ENCODE assay signal across 11 cellular contexts in the genomic region with DNA sequence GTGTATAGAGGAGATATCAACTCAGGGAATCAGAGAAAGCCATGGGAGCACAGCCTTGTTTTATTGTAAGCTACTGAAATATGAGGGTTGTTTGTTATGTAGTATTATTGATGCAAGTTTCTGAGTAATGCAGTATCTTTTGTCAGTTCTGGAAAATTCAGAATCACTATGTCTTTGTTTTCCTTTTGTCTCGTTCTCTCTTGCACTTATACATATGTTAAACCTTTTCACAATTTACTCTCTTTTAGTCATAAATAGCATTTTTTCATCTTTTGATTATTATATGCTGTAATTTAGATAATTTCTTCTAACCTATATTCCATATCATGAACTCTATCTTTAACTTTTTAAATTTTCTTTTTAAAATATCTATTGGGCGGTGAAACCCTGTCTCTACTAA.
"Had no signal": no experiment of that assay in that cellular context is flagged by ENCODE, and none has a peak within 500 bp of the region (broad histone marks: within the 10 kb centered on the region; RNA-seq: fewer than 3 reads in every experiment).

No MANE protein-coding gene starts in this region.

- DNase-seq: GM23248, GOT3, H7, H9, HCEC 1CT, HFFc6 had no signal

- ATAC-seq: GM23338, HCT116 had no signal

- H3K9ac ChIP-seq: GM23248 had no signal

- FAIRE-seq: H1, H54 had no signal

- H3K36me3 ChIP-seq: HAP-1 had no signal

- H3K4me1 ChIP-seq: HAP-1 had no signal

- H3K9me3 ChIP-seq: HAP-1 had no signal

- H3K27ac ChIP-seq: GM23248 had no signal

- H3K4me3 ChIP-seq: GM23248, GM23338, HAP-1 had no signal
